Comparison of ENCODE assay signal across 1 cellular context in genomic region chr15:76285241-76285825, GRCh38.
TF ChIP-seq lines count a peak whose summit lies in the region.

No MANE protein-coding gene starts in this region.

TF ChIP-seq in H1, 55 proteins besides CTCF, POLR2A, EP300 and RAD21:
- no peak for TF ChIP-seq HDAC2 (IDR thresholded peaks at IDR 0.05; ENCODE audit: borderline replicate concordance in 1 of 2, low read depth in 2 of 2, low read length in 2 of 2)
- no peak for TF ChIP-seq TCF12 (IDR thresholded peaks at IDR 0.05; ENCODE audit: low read depth, low read length)
- TF ChIP-seq RFX5 (IDR thresholded peaks at IDR 0.05; ENCODE audit: borderline replicate concordance, low read depth, low read length): no peak
- TF ChIP-seq CHD7 (IDR thresholded peaks at IDR 0.05; ENCODE audit: insufficient replicate concordance, low read length): no peak
- no peak for TF ChIP-seq SIN3A (conservative IDR thresholded peaks at IDR 0.05 in 1 of 2, IDR thresholded peaks at IDR 0.05 in 1 of 2; ENCODE audit: low read depth in 1 of 2, low read length in 2 of 2)
- TF ChIP-seq USF2 (IDR thresholded peaks at IDR 0.05; ENCODE audit: low read length): no peak
- TF ChIP-seq FOSL1 (IDR thresholded peaks at IDR 0.05; ENCODE audit: insufficient read depth, low read depth, low read length): no peak
- TF ChIP-seq MAFK (IDR thresholded peaks at IDR 0.05; ENCODE audit: low read depth, low read length): no peak
- no peak for TF ChIP-seq CTBP2 (IDR thresholded peaks at IDR 0.05; ENCODE audit: borderline replicate concordance, insufficient read depth, insufficient read length, low read length)
- TF ChIP-seq GABPA (IDR thresholded peaks at IDR 0.05; ENCODE audit: borderline replicate concordance, insufficient read depth, low read length): no peak
- TF ChIP-seq SRF (IDR thresholded peaks at IDR 0.05; ENCODE audit: low read depth, low read length): no peak
- TF ChIP-seq SP4 (IDR thresholded peaks at IDR 0.05; ENCODE audit: low read length): no peak
- no peak for TF ChIP-seq KDM4A (IDR thresholded peaks at IDR 0.05; ENCODE audit: low read depth, low read length, severe bottlenecking)
- TF ChIP-seq SIRT6 (IDR thresholded peaks at IDR 0.05; ENCODE audit: low read length): no peak
- TF ChIP-seq SUZ12 (IDR thresholded peaks at IDR 0.05; ENCODE audit: low read length): no peak
- TF ChIP-seq CBX5 (IDR thresholded peaks at IDR 0.05; ENCODE audit: low read depth, low read length): no peak
- no peak for TF ChIP-seq ASH2L (IDR thresholded peaks at IDR 0.05; ENCODE audit: low read length)
- TF ChIP-seq YY1 (IDR thresholded peaks at IDR 0.05; ENCODE audit: low read depth, low read length): no peak
